ENCODE assay signal across 21 cellular contexts in the genomic region with DNA sequence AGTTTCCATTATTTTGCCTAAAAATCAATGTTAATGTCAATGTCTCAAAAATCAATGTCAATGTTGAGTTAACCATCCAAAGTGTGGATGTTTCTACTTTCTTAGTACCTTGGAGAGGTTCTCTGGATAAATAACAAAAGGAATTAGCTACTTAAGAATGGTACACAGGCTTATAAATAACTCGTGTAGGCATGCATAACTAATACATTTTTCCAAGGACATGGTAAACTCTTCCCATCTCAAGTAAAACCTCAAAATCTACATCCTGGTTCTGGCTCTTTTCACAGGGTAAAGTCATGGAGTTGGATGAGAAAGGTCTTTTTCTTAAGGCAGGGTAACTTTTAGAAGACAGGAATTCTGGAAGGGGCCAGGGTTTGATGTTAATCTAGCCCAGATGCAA. TPM values are rescaled to one million over a fixed set of nuclear protein-coding genes. Genes with fewer than 3 reads are reported as not detected.
DNase-seq lines count a peak whose midpoint lies in the region; ATAC-seq and TF ChIP-seq lines count a peak whose summit lies in the region.
"Had no signal": no experiment of that assay in that cellular context is flagged by ENCODE, and none has a peak within 500 bp of the region (broad histone marks: within the 10 kb centered on the region; RNA-seq: fewer than 3 reads in every experiment).

No MANE protein-coding gene starts in this region.

- in situ Hi-C loops in GM23248 (cut with MboI), result loop anchor here (10.0 kb wide), 1 partner anchor 50 kb away; no protein-coding TSS in a partner anchor

- no peak for TF ChIP-seq POLR2A in erythroblast (IDR thresholded peaks at IDR 0.05; ENCODE audit: low read length)

- no peak overlapping the region for H3K4me3 ChIP-seq in GM23248
- H3K4me3 ChIP-seq in MM.1S (ENCODE audit: low read length), result no peak overlapping the region
- H3K4me3 ChIP-seq: K562, PC-9, SJCRH30 had no signal

- DNase-seq in GM23248 (no peak), MM.1S (no peak), astrocyte of the hippocampus (ENCODE audit: low read depth, low spot score) (peak; percentile 38), renal cortical epithelial cell (ENCODE audit: low read depth) (peak; percentile 82), HEK293T (ENCODE audit: extremely low spot score) (no peak), erythroblast (lab: John Stamatoyannopoulos, UW) (no peak), sciatic nerve (ENCODE audit: low spot score) (no peak)
- DNase-seq: ACHN, C1 segment of cervical spinal cord, H7, MV-4-11, NCI-H1417, NCI-H187 treated with DMSO at 0.1 percent for 48 hours, NCI-H2227 treated with DMSO at 0.1 percent for 48 hours, NCI-H510A treated with DMSO at 0.1 percent for 48 hours, NCI-H82, PC-9, SJCRH30, SW 1271 had no signal

- H4K20me1 ChIP-seq in GM23248 (ENCODE audit: insufficient read depth) (no peaks in the 10 kb centered on the region), MM.1S (ENCODE audit: insufficient read depth, low read length) (no peaks in the 10 kb centered on the region)

- H3K9me3 ChIP-seq in GM23248 (ENCODE audit: low read depth) (no peaks in the 10 kb centered on the region), MM.1S (replicated peaks; ENCODE audit: insufficient read depth, low read length) (no peaks in the 10 kb centered on the region)
- H3K9me3 ChIP-seq: SJCRH30 had no signal

- no peak overlapping the region for H3K4me2 ChIP-seq in GM23248 (ENCODE audit: unreplicated experiment)
- no peak overlapping the region for H3K4me2 ChIP-seq in MM.1S (ENCODE audit: low read depth, low read length)
- H3K4me2 ChIP-seq: PC-9 had no signal

- intact Hi-C loops in sciatic nerve (cut with DNase I), result loop anchor here (5.0 to 10.0 kb wide), 2 partner anchors 60 to 322 kb away; a partner anchor contains a TSS

- 47 to 66% methylated on average over 1 of the region's 1 CpG for WGBS in GM23248 (ENCODE audit: low coverage in 1 of 2, low lambda C conversion rate in 2 of 2, missing lambda C conversion rate in 2 of 2), 2 experiments

- peaks cover 50% of the 10 kb centered on the region for H3K4me1 ChIP-seq in GM23248 (ENCODE audit: insufficient read depth)
- H3K4me1 ChIP-seq in MM.1S (ENCODE audit: low read length), result peaks cover 62% of the 10 kb centered on the region

- H3K36me3 ChIP-seq in GM23248 (ENCODE audit: low read depth) (no peaks in the 10 kb centered on the region), MM.1S (replicated peaks; ENCODE audit: insufficient read depth, low read length) (no peaks in the 10 kb centered on the region)
- H3K36me3 ChIP-seq: SJCRH30 had no signal

- POLR2A ChIA-PET in HEK293T (lab: Yijun Ruan, JAX), result no interaction called here

- ATAC-seq in GM19023 (IDR thresholded peaks at IDR 0.05; ENCODE audit: unreplicated experiment), result no peak
- no peak for ATAC-seq in sciatic nerve
- ATAC-seq: K562 had no signal

- H3K9me2 ChIP-seq in GM23248 (ENCODE audit: insufficient read depth) (no peaks in the 10 kb centered on the region), MM.1S (replicated peaks; ENCODE audit: insufficient read depth, low read length) (no peaks in the 10 kb centered on the region)

- CTCF ChIA-PET in HEK293T (lab: Yijun Ruan, JAX), result no interaction called here

- H2AFZ ChIP-seq in GM23248, result no peak overlapping the region
- 0 out of 2 replicates have a peak overlapping the region, but pooled peaks have one; percentile 1 for H2AFZ ChIP-seq in MM.1S (ENCODE audit: low read length)
- H2AFZ ChIP-seq: PC-9 had no signal

- H3K9ac ChIP-seq in GM23248 (no peak overlapping the region), MM.1S (ENCODE audit: low read length) (no peak overlapping the region)

- no peak for TF ChIP-seq CTCF in MM.1S (IDR thresholded peaks at IDR 0.05; ENCODE audit: low read length)

- H3F3A ChIP-seq in GM23248 (ENCODE audit: insufficient read depth), result peaks cover 58% of the 10 kb centered on the region
- H3F3A ChIP-seq in MM.1S (ENCODE audit: insufficient read depth, low read length), result peaks cover 35% of the 10 kb centered on the region

- H3K27me3 ChIP-seq in GM23248 (replicated peaks; ENCODE audit: insufficient read depth) (no peaks in the 10 kb centered on the region), MM.1S (replicated peaks; ENCODE audit: insufficient read depth, low read length) (no peaks in the 10 kb centered on the region)
- H3K27me3 ChIP-seq: SJCRH30 had no signal

- H3K27ac ChIP-seq in GM23248, result peak overlapping the region; percentile 98; the same call in 1 of the 2 replicates
- 0 out of 2 replicates have a peak overlapping the region, but pooled peaks have one; percentile 85 for H3K27ac ChIP-seq in MM.1S (ENCODE audit: low read length)
- H3K27ac ChIP-seq: PC-9, SJCRH30 had no signal

- H3K79me2 ChIP-seq in GM23248 (ENCODE audit: insufficient read depth) (no peaks in the 10 kb centered on the region), MM.1S (ENCODE audit: low read length) (no peaks in the 10 kb centered on the region)

TF ChIP-seq in HEK293T, 16 proteins besides CTCF, POLR2A, EP300 and RAD21:
- TF ChIP-seq LEF1 (IDR thresholded peaks at IDR 0.05; ENCODE audit: borderline replicate concordance), result no peak
TF ChIP-seq in HEK293T: peak in this region for 0.

RNA-seq across cellular contexts. Expression of a gene that starts 59.9 kb away (rescaled TPM):
- total RNA-seq in GM23248 (2014; rRNA removed; shearing (Covaris generic)), result 1,062 and 1,092 TPM in 2 replicates
- polyA plus RNA-seq in GM23248 (2016; fragmentation: Nextera tagmentation; extraction: Ambion mirVana), result 1,736 and 1,789 TPM in 2 replicates
- total RNA-seq in renal cortical epithelial cell (217 and 552 TPM in 2 replicates), sciatic nerve (353 TPM)

Comparison
In these comparisons a context has a peak if more than half of its experiments do, and no peak if none do; other contexts are left out.
1. DNase-seq: peak in astrocyte of the hippocampus (single experiment) and renal cortical epithelial cell (single experiment); none in GM23248 (single experiment), MM.1S (single experiment), HEK293T (single experiment), erythroblast (0 of 2) and sciatic nerve (single experiment).